Comparison of ENCODE assay signal across 8 cellular contexts in the genomic region with DNA sequence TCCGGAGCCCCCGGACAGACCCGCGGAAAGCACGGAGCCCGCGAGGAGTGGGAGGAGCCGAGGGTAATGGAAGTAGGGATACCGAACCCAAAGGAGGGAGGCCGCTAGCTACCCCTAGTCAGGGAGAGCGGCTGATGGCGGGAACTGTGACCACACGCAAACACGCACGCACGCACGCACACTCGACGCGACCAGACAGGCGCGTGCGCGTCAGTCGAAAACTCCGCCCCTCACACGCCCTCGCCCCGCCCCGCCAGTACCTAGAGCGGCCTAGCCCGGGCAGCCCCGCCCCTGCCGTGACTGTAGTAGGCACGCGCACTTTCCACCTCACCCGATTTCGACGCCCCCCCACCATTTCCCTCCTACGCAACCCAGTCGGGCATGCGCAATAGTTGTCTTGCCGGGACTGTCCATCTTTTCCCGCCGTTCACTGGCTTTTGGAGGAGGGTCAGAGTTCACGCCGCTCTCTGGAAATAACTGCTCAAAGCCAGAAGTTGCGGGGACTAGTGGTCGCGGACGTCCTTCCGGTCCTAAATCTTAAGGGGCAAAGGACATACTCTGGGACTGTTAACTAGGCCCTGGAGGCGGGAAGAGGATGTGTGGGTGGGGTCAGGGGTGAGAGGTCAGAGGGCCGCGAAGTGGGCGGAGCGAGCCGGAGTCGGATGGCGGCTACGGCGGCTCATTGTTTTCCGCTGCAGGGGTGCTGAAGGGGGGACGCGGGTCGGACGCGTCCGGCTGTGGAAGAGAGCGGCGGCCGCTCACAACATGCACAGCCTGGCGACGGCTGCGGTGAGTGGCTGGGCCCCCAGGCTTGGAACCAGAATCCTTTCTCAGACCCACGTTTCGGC. TPM values are rescaled to one million over a fixed set of nuclear protein-coding genes. Genes with fewer than 3 reads are reported as not detected.
DNase-seq lines count a peak whose midpoint lies in the region; ATAC-seq lines count a peak whose summit lies in the region.

A gene with protein sequence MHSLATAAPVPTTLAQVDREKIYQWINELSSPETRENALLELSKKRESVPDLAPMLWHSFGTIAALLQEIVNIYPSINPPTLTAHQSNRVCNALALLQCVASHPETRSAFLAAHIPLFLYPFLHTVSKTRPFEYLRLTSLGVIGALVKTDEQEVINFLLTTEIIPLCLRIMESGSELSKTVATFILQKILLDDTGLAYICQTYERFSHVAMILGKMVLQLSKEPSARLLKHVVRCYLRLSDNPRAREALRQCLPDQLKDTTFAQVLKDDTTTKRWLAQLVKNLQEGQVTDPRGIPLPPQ (plus strand): TSS at position 650 of the 848 bp plus-strand sequence. CDS start 116 bp downstream, at position 766.
A gene with protein sequence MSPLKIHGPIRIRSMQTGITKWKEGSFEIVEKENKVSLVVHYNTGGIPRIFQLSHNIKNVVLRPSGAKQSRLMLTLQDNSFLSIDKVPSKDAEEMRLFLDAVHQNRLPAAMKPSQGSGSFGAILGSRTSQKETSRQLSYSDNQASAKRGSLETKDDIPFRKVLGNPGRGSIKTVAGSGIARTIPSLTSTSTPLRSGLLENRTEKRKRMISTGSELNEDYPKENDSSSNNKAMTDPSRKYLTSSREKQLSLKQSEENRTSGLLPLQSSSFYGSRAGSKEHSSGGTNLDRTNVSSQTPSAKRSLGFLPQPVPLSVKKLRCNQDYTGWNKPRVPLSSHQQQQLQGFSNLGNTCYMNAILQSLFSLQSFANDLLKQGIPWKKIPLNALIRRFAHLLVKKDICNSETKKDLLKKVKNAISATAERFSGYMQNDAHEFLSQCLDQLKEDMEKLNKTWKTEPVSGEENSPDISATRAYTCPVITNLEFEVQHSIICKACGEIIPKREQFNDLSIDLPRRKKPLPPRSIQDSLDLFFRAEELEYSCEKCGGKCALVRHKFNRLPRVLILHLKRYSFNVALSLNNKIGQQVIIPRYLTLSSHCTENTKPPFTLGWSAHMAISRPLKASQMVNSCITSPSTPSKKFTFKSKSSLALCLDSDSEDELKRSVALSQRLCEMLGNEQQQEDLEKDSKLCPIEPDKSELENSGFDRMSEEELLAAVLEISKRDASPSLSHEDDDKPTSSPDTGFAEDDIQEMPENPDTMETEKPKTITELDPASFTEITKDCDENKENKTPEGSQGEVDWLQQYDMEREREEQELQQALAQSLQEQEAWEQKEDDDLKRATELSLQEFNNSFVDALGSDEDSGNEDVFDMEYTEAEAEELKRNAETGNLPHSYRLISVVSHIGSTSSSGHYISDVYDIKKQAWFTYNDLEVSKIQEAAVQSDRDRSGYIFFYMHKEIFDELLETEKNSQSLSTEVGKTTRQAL (minus strand): TSS at position 162 of the 848 bp plus-strand sequence. CDS start 9,698 bp downstream, outside the sequence.

- H3K4me3 ChIP-seq in NT2/D1 (ENCODE audit: insufficient read length, low read depth) (peak within 1 kb of the TSS; percentile 86), endocrine pancreas (ENCODE audit: control insufficient read depth, insufficient read depth, low read length) (peak within 1 kb of the TSS; percentile 91), mesendoderm (ENCODE audit: low read length) (peak within 1 kb of the TSS; percentile 88)

- peak within 1 kb of the TSS; percentile 86 for H2BK120ac ChIP-seq in mesendoderm (ENCODE audit: low read depth, low read length)

- H3K18ac ChIP-seq in mesendoderm (ENCODE audit: low read length) = peak within 1 kb of the TSS; percentile 96

- peaks cover 48% of the 10 kb centered on the region for H3K36me3 Mint-ChIP-seq in activated CD8-positive, alpha-beta memory T cell treated with anti-CD3 and anti-CD28 coated beads, Interleukin-2, amount 10 ng/mL, durations not matched to agents 7 days and 5 days

- no peak within 1 kb of the TSS for H4K8ac ChIP-seq in mesendoderm (ENCODE audit: low read depth, low read length)

- peak within 1 kb of the TSS; percentile 2 for H2AK5ac ChIP-seq in mesendoderm (ENCODE audit: low read length)

- WGBS in mesendoderm (ENCODE audit: extremely low coverage, insufficient coverage, low lambda C conversion rate) = no CpG with 5 or more reads among the region's 77 CpGs

- no peaks in the 10 kb centered on the region for H3K27me3 Mint-ChIP-seq in activated CD8-positive, alpha-beta memory T cell treated with anti-CD3 and anti-CD28 coated beads, Interleukin-2, amount 10 ng/mL, durations not matched to agents 7 days and 5 days

- no peak within 1 kb of the TSS for H2BK15ac ChIP-seq in mesendoderm (replicated peaks; ENCODE audit: low read depth)

- CTCF ChIA-PET in activated CD8-positive, alpha-beta memory T cell treated with anti-CD3 and anti-CD28 coated beads, Interleukin-2, amount 10 ng/mL, durations not matched to agents 7 days and 5 days (lab: Charles Lee) = interaction anchor here (1.0 to 1.7 kb wide), 3 partner anchors 25 to 163 kb away, joined by 3 to 6 read pairs (median 3); no protein-coding TSS in a partner anchor

- peak within 1 kb of the TSS; percentile 94 for H3K9ac ChIP-seq in NT2/D1 (ENCODE audit: insufficient read length, low read depth)
- peak within 1 kb of the TSS; percentile 68 for H3K9ac ChIP-seq in endocrine pancreas (ENCODE audit: control insufficient read depth, insufficient read depth, low read length)
- H3K9ac ChIP-seq in mesendoderm (ENCODE audit: low read length) = peak within 1 kb of the TSS; percentile 94

- H4K5ac ChIP-seq in mesendoderm (ENCODE audit: low read length) = no peak within 1 kb of the TSS

- H3K27ac ChIP-seq in mesendoderm (ENCODE audit: low read depth, low read length) = peak within 1 kb of the TSS; percentile 98

- H3K36me3 ChIP-seq in NT2/D1 (ENCODE audit: insufficient read depth, insufficient read length, low read length) (peaks cover 64% of the 10 kb centered on the region), endocrine pancreas (ENCODE audit: control insufficient read depth, insufficient read depth, low read length) (no peaks in the 10 kb centered on the region), mesendoderm (ENCODE audit: control insufficient read depth, insufficient read depth, low read length) (no peaks in the 10 kb centered on the region)

- H3K27ac Mint-ChIP-seq in activated CD8-positive, alpha-beta memory T cell treated with anti-CD3 and anti-CD28 coated beads, Interleukin-2, amount 10 ng/mL, durations not matched to agents 7 days and 5 days = peak within 1 kb of the TSS; percentile 99

- peaks cover 8% of the 10 kb centered on the region for H3K79me1 ChIP-seq in mesendoderm (ENCODE audit: low read length)

- no peak within 1 kb of the TSS for H3K4ac ChIP-seq in mesendoderm (ENCODE audit: low read depth, low read length)

- H3K4me1 Mint-ChIP-seq in activated CD8-positive, alpha-beta memory T cell treated with anti-CD3 and anti-CD28 coated beads, Interleukin-2, amount 10 ng/mL, durations not matched to agents 7 days and 5 days = peaks cover 66% of the 10 kb centered on the region

- peak; percentile 98 for DNase-seq in COR-L47 (lab: John Stamatoyannopoulos, UW)
- DNase-seq in HUDEP-2 (lab: John Stamatoyannopoulos, UW; ENCODE audit: unreplicated experiment in 76 of 76) = peak; percentile 44 to 99 (median 98)
- peak; percentile 98 for DNase-seq in NT2/D1 (ENCODE audit: low read depth, low spot score)
- peak; percentile 100 for DNase-seq in activated CD8-positive, alpha-beta memory T cell treated with anti-CD3 and anti-CD28 coated beads, Interleukin-2, amount 10 ng/mL, durations not matched to agents 7 days and 5 days
- peak; percentile 99 for DNase-seq in mesendoderm
- DNase-seq in stimulated activated CD8-positive, alpha-beta memory T cell treated with anti-CD3 and anti-CD28 coated beads, Interleukin-15, amount 100 ng/mL, for 1 hour (ENCODE audit: low read depth) = peak; percentile 100

- peak within 1 kb of the TSS; percentile 87 for H3K4me2 ChIP-seq in mesendoderm (ENCODE audit: low read length)

- H3K27me3 ChIP-seq in NT2/D1 (ENCODE audit: insufficient read depth, insufficient read length) (no peaks in the 10 kb centered on the region), endocrine pancreas (ENCODE audit: control insufficient read depth, insufficient read depth, low read length) (no peaks in the 10 kb centered on the region), mesendoderm (ENCODE audit: insufficient read depth, low read length, poor library complexity) (no peaks in the 10 kb centered on the region)

- H3K56ac ChIP-seq in mesendoderm (ENCODE audit: low read length) = peak within 1 kb of the TSS; percentile 95

- H2BK5ac ChIP-seq in mesendoderm (ENCODE audit: low read length) = peak within 1 kb of the TSS; percentile 93

- no peaks in the 10 kb centered on the region for H3K9me3 ChIP-seq in NT2/D1 (ENCODE audit: insufficient read depth, low read length)
- H3K9me3 ChIP-seq in endocrine pancreas (ENCODE audit: control insufficient read depth, low read length) = no peaks in the 10 kb centered on the region

- no peak within 1 kb of the TSS for H3K23ac ChIP-seq in mesendoderm (ENCODE audit: low read length)

- peak; percentile 76 for ATAC-seq in GM21381 (IDR thresholded peaks at IDR 0.05; ENCODE audit: unreplicated experiment)
- peak; percentile 86 for ATAC-seq in activated CD8-positive, alpha-beta memory T cell treated with anti-CD3 and anti-CD28 coated beads, Interleukin-2, amount 10 ng/mL, durations not matched to agents 7 days and 5 days

- H3K4me1 ChIP-seq in NT2/D1 (ENCODE audit: insufficient read depth, insufficient read length) (no peaks in the 10 kb centered on the region), endocrine pancreas (ENCODE audit: control insufficient read depth, insufficient read depth, low read length) (peaks cover 30% of the 10 kb centered on the region), mesendoderm (ENCODE audit: control insufficient read depth, low read depth, low read length) (peaks cover 3% of the 10 kb centered on the region)

- peak within 1 kb of the TSS; percentile 89 for H3K4me3 Mint-ChIP-seq in activated CD8-positive, alpha-beta memory T cell treated with anti-CD3 and anti-CD28 coated beads, Interleukin-2, amount 10 ng/mL, durations not matched to agents 7 days and 5 days

- peaks cover 58% of the 10 kb centered on the region for H3K79me2 ChIP-seq in mesendoderm (ENCODE audit: control insufficient read depth, insufficient read depth, low read length)

- H3K9me3 Mint-ChIP-seq in activated CD8-positive, alpha-beta memory T cell treated with anti-CD3 and anti-CD28 coated beads, Interleukin-2, amount 10 ng/mL, durations not matched to agents 7 days and 5 days (ENCODE audit: low read depth) = no peaks in the 10 kb centered on the region

RNA-seq across cellular contexts. Expression of the first gene that starts in this region (rescaled TPM):
- total RNA-seq in activated CD8-positive, alpha-beta memory T cell treated with anti-CD3 and anti-CD28 coated beads, Interleukin-2, amount 10 ng/mL, durations not matched to agents 7 days and 5 days = 100 to 1,000 TPM in 1 of 2 experiments, 10 to 100 TPM in 1; 82.5 to 111 TPM
- 56.1 TPM for polyA plus RNA-seq in mesendoderm (2013, experiment 1 of 2)
- polyA plus RNA-seq in mesendoderm (2013, experiment 2 of 2) = 56.5 TPM

RNA-seq across cellular contexts. Expression of the second gene that starts in this region (rescaled TPM):
- total RNA-seq in activated CD8-positive, alpha-beta memory T cell treated with anti-CD3 and anti-CD28 coated beads, Interleukin-2, amount 10 ng/mL, durations not matched to agents 7 days and 5 days = 10 to 100 TPM; 33.7 to 37.6 TPM
- polyA plus RNA-seq in mesendoderm (2013, experiment 1 of 2) = 8.7 TPM
- 10.3 TPM for polyA plus RNA-seq in mesendoderm (2013, experiment 2 of 2)

Comparison
In these comparisons a context has a peak if more than half of its experiments do, and no peak if none do; other contexts are left out.
1. Peak in every context shown above with its lines: DNase-seq, ATAC-seq, H3K4me3 ChIP-seq and H3K27ac ChIP-seq.